ENCODE assay signal across 1 cellular context in genomic region chr10:30058111-30058510, GRCh38.
A peak's percentile ranks its signal among the peaks of the same experiment; 100 is the strongest.
TF ChIP-seq lines count a peak whose summit lies in the region.

No MANE protein-coding gene starts in this region.

TF ChIP-seq in K562, 482 proteins besides CTCF, POLR2A, EP300 and RAD21 (continued from another document):
- TF ChIP-seq, protein P1, sequence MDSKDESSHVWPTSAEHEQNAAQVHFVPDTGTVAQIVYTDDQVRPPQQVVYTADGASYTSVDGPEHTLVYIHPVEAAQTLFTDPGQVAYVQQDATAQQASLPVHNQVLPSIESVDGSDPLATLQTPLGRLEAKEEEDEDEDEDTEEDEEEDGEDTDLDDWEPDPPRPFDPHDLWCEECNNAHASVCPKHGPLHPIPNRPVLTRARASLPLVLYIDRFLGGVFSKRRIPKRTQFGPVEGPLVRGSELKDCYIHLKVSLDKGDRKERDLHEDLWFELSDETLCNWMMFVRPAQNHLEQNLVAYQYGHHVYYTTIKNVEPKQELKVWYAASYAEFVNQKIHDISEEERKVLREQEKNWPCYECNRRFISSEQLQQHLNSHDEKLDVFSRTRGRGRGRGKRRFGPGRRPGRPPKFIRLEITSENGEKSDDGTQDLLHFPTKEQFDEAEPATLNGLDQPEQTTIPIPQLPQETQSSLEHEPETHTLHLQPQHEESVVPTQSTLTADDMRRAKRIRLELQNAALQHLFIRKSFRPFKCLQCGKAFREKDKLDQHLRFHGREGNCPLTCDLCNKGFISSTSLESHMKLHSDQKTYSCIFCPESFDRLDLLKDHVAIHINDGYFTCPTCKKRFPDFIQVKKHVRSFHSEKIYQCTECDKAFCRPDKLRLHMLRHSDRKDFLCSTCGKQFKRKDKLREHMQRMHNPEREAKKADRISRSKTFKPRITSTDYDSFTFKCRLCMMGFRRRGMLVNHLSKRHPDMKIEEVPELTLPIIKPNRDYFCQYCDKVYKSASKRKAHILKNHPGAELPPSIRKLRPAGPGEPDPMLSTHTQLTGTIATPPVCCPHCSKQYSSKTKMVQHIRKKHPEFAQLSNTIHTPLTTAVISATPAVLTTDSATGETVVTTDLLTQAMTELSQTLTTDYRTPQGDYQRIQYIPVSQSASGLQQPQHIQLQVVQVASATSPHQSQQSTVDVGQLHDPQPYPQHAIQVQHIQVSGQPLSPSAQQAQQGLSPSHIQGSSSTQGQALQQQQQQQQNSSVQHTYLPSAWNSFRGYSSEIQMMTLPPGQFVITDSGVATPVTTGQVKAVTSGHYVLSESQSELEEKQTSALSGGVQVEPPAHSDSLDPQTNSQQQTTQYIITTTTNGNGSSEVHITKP (IDR thresholded peaks at IDR 0.05; ENCODE audit: partially characterized antibody): no peak
- 0 out of 2 replicates have a peak, but pooled peaks have one; percentile 6 for TF ChIP-seq EGR1 (conservative IDR thresholded peaks at IDR 0.05)
- TF ChIP-seq KAT7 (CRISPR knock-in tag; IDR thresholded peaks at IDR 0.05; ENCODE audit: borderline replicate concordance): no peak
